In genomic region chr17:29570521-29570920, GRCh38 we compare ENCODE assay signal across 10 cellular contexts. TPM values are rescaled to one million over a fixed set of nuclear protein-coding genes. Genes with fewer than 3 reads are reported as not detected.
DNase-seq lines count a peak whose midpoint lies in the region; ATAC-seq and TF ChIP-seq lines count a peak whose summit lies in the region.
"Had no signal": no experiment of that assay in that cellular context is flagged by ENCODE, and none has a peak within 500 bp of the region (broad histone marks: within the 10 kb centered on the region; RNA-seq: fewer than 3 reads in every experiment).

No MANE protein-coding gene starts in this region.

- no peak overlapping the region for H3K4me3 ChIP-seq in DND-41 (ENCODE audit: low read depth in 1 of 2, low read length in 2 of 2)

- no peak overlapping the region for H3K27ac Mint-ChIP-seq in WTC11
- peak overlapping the region in 2 of 6 donors; percentile 20 to 75 for H3K27ac Mint-ChIP-seq in immature natural killer cell
- no peak overlapping the region for H3K27ac Mint-ChIP-seq in stimulated activated effector memory CD8-positive, alpha-beta T cell treated with anti-CD3 and anti-CD28 coated beads, Interleukin-12 subunit alpha, Interleukin-12 subunit beta, amount 100 ng/mL, for 72 hours

- TF ChIP-seq CTCF in DND-41 (IDR thresholded peaks at IDR 0.05; ENCODE audit: borderline replicate concordance, extremely low read depth, low read length, poor library complexity, severe bottlenecking): no peak
- TF ChIP-seq CTCF in WTC11 (IDR thresholded peaks at IDR 0.05): no peak

- H3K9ac ChIP-seq in DND-41 (ENCODE audit: low read depth, low read length): no peak overlapping the region

- H3K36me3 Mint-ChIP-seq in WTC11: peaks cover 10% of the 10 kb centered on the region; the same call in 1 of the 2 replicates
- no peaks in the 10 kb centered on the region for H3K36me3 Mint-ChIP-seq in immature natural killer cell
- H3K36me3 Mint-ChIP-seq in stimulated activated effector memory CD8-positive, alpha-beta T cell treated with anti-CD3 and anti-CD28 coated beads, Interleukin-12 subunit alpha, Interleukin-12 subunit beta, amount 100 ng/mL, for 72 hours: peaks cover 44% of the 10 kb centered on the region

- POLR2A ChIA-PET in WTC11 (lab: Charles Lee): no interaction called here

- peak overlapping the region; percentile 24; the same call in 1 of the 2 replicates for H3K4me2 ChIP-seq in DND-41 (ENCODE audit: insufficient read depth, low read length)

- peak overlapping the region; percentile 38; the same call in 1 of the 2 replicates for H3K4me3 Mint-ChIP-seq in WTC11
- H3K4me3 Mint-ChIP-seq in immature natural killer cell: peak overlapping the region; percentile 3 to 59 (median 50)
- H3K4me3 Mint-ChIP-seq in stimulated activated effector memory CD8-positive, alpha-beta T cell treated with anti-CD3 and anti-CD28 coated beads, Interleukin-12 subunit alpha, Interleukin-12 subunit beta, amount 100 ng/mL, for 72 hours: peak overlapping the region; percentile 16

- H3K27me3 ChIP-seq in DND-41 (ENCODE audit: insufficient read depth, low read length, poor library complexity): peaks cover 9% of the 10 kb centered on the region

- peak; percentile 1 for DNase-seq in DND-41
- no peak for DNase-seq in WTC11 (ENCODE audit: low spot score)
- DNase-seq in immature natural killer cell: no peak
- no peak for DNase-seq in stimulated activated effector memory CD8-positive, alpha-beta T cell treated with anti-CD3 and anti-CD28 coated beads, Interleukin-12 subunit alpha, Interleukin-12 subunit beta, amount 100 ng/mL, for 72 hours (ENCODE audit: low spot score in 2 of 2)
- DNase-seq in NAMALWA (ENCODE audit: low spot score): no peak
- no peak for DNase-seq in activated effector memory CD4-positive, alpha-beta T cell treated with anti-CD3 and anti-CD28 coated beads, Interleukin-2, amount 50 U/mL, for 16 hours
- DNase-seq in middle frontal gyrus (ENCODE audit: extremely low spot score, low spot score): no peak
- DNase-seq: activated T-cell treated with anti-CD3 and anti-CD28 coated beads, Interleukin-2, amount 50 U/mL, for 1 hour; caudate nucleus; DMS79 had no signal

- H3K27me3 Mint-ChIP-seq in WTC11 (ENCODE audit: low read depth): peaks cover 27% of the 10 kb centered on the region
- peaks cover 11 to 17% (median 12%) of the 10 kb centered on the region in 3 donors for H3K27me3 Mint-ChIP-seq in immature natural killer cell (ENCODE audit: low read depth in 3 of 3)

- no peak overlapping the region for H2AFZ ChIP-seq in DND-41 (ENCODE audit: low read depth, low read length)

- H3K9me3 ChIP-seq in DND-41 (ENCODE audit: insufficient read depth, low read length, severe bottlenecking): no peaks in the 10 kb centered on the region

- CTCF ChIA-PET in WTC11 (lab: Charles Lee): interaction anchor here (0.9 to 11.4 kb wide), 8 partner anchors 9 to 453 kb away, joined by 3 to 112 read pairs (median 21); partner anchors contain the start of gene ANKRD13B

- peaks cover 41% of the 10 kb centered on the region for H3K4me1 ChIP-seq in DND-41 (ENCODE audit: insufficient read depth, low read length)

- peaks cover 38% of the 10 kb centered on the region for H3K36me3 ChIP-seq in DND-41 (ENCODE audit: insufficient read depth, low read length)

- ATAC-seq in DND-41 (ENCODE audit: insufficient read depth, low read depth) (no peak), WTC11 (no peak)
- ATAC-seq in stimulated activated effector memory CD8-positive, alpha-beta T cell treated with anti-CD3 and anti-CD28 coated beads, Interleukin-12 subunit alpha, Interleukin-12 subunit beta, amount 100 ng/mL, for 72 hours: no peak

- peaks cover 15% of the 10 kb centered on the region for H3K4me1 Mint-ChIP-seq in WTC11
- peaks cover 14 to 21% of the 10 kb centered on the region in 2 donors for H3K4me1 Mint-ChIP-seq in immature natural killer cell
- peaks cover 47% of the 10 kb centered on the region for H3K4me1 Mint-ChIP-seq in stimulated activated effector memory CD8-positive, alpha-beta T cell treated with anti-CD3 and anti-CD28 coated beads, Interleukin-12 subunit alpha, Interleukin-12 subunit beta, amount 100 ng/mL, for 72 hours

- H3K27ac ChIP-seq in DND-41 (ENCODE audit: low read length): no peak overlapping the region

- peaks cover 44% of the 10 kb centered on the region; the same call in 1 of the 2 replicates for H4K20me1 ChIP-seq in DND-41 (ENCODE audit: insufficient read depth, low read length)

- no peaks in the 10 kb centered on the region for H3K9me3 Mint-ChIP-seq in WTC11
- H3K9me3 Mint-ChIP-seq in immature natural killer cell: no peaks in the 10 kb centered on the region
- H3K9me3 Mint-ChIP-seq in stimulated activated effector memory CD8-positive, alpha-beta T cell treated with anti-CD3 and anti-CD28 coated beads, Interleukin-12 subunit alpha, Interleukin-12 subunit beta, amount 100 ng/mL, for 72 hours: no peaks in the 10 kb centered on the region

- peaks cover 35% of the 10 kb centered on the region for H3K79me2 ChIP-seq in DND-41 (ENCODE audit: insufficient read depth, low read length)

TF ChIP-seq in WTC11, 78 proteins besides CTCF, POLR2A, EP300 and RAD21:
- no peak for TF ChIP-seq CBFB (CRISPR knock-in tag; IDR thresholded peaks at IDR 0.05; ENCODE audit: low read depth)
- TF ChIP-seq ZNF396 (CRISPR knock-in tag; IDR thresholded peaks at IDR 0.05; ENCODE audit: borderline replicate concordance): no peak
- TF ChIP-seq NFE2L1 (CRISPR knock-in tag; IDR thresholded peaks at IDR 0.05): no peak
- no peak for TF ChIP-seq IRF2 (CRISPR knock-in tag; IDR thresholded peaks at IDR 0.05; ENCODE audit: borderline replicate concordance, low read depth)
- no peak for TF ChIP-seq GRHL2 (CRISPR knock-in tag; IDR thresholded peaks at IDR 0.05; ENCODE audit: insufficient replicate concordance, severe bottlenecking)
- TF ChIP-seq ETV6 (CRISPR knock-in tag; IDR thresholded peaks at IDR 0.05): no peak
- TF ChIP-seq E2F5 (CRISPR knock-in tag; IDR thresholded peaks at IDR 0.05): no peak
- TF ChIP-seq TP53 (CRISPR knock-in tag; IDR thresholded peaks at IDR 0.05): no peak
- TF ChIP-seq ATF3 (CRISPR knock-in tag; conservative IDR thresholded peaks at IDR 0.05): no peak
- no peak for TF ChIP-seq NR2C2 (CRISPR knock-in tag; IDR thresholded peaks at IDR 0.05)

RNA-seq across cellular contexts. Expression of gene TP53I13, which starts 2.0 kb away (rescaled TPM):
- total RNA-seq in WTC11 (2021): 33.1 to 41.9 TPM (median 36.7 TPM) in 3 replicates
- 10 to 100 TPM; 41.6 to 50.5 (median 47.0) TPM for polyA plus RNA-seq in immature natural killer cell

RNA-seq across cellular contexts. Expression of gene ABHD15, which starts 3.7 kb away (rescaled TPM):
- total RNA-seq in WTC11 (2021): 2.6 to 3.3 TPM (median 2.8 TPM) in 3 replicates
- 10 to 100 TPM; 31.6 to 36.7 (median 34.0) TPM for polyA plus RNA-seq in immature natural killer cell

RNA-seq across cellular contexts. Expression of gene GIT1, which starts 18.9 kb away (rescaled TPM):
- total RNA-seq in WTC11 (2021): 43.9 to 66.9 TPM (median 45.0 TPM) in 3 replicates
- polyA plus RNA-seq in immature natural killer cell: 1 to 10 TPM; 2.3 to 8.9 (median 5.1) TPM

RNA-seq across cellular contexts. Expression of gene ANKRD13B, which starts 22.4 kb away (rescaled TPM):
- total RNA-seq in WTC11 (2021): 29.8 to 45.5 TPM (median 32.2 TPM) in 3 replicates
- under 1 TPM in 1 of 3 donors, not detected in 2; 0.18 TPM for polyA plus RNA-seq in immature natural killer cell

RNA-seq across cellular contexts. Expression of gene CORO6, which starts 52.2 kb away (rescaled TPM):
- total RNA-seq in WTC11 (2021): 6.4 to 8.9 TPM (median 7.5 TPM) in 3 replicates
- polyA plus RNA-seq in immature natural killer cell: 1 to 10 TPM in 1 of 3 donors, under 1 TPM in 2; 0.12 to 1.3 (median 0.38) TPM
